Comparison of ENCODE assay signal across 8 cellular contexts in the genomic region with DNA sequence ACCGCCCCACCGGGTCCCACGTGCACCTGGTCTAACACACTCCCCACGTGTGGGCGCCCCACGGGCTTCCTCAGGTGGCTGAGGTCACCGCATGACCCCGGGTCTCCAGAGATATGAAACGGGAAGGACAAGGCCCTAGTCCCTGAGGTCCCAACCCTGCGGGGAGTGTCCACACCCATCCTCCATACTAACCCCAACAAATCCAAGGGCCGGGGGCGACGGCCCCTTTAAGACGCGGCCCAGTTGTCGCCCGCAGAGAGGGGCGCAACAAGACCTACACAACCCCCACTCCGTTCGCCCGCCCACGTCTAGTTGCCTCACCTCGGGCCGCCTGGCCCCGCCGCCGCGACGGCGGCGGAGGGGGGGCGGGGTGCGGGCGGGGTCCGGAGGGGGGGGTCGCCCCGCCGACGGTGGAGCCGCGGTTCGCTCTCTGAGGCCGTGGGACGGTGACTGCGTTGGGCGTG. TPM values are rescaled to one million over a fixed set of nuclear protein-coding genes. Genes with fewer than 3 reads are reported as not detected.
DNase-seq lines count a peak whose midpoint lies in the region; ATAC-seq, FAIRE-seq and TF ChIP-seq lines count a peak whose summit lies in the region.

No MANE protein-coding gene starts in this region.

- peak; percentile 59 for ATAC-seq in GM18909 (IDR thresholded peaks at IDR 0.05; ENCODE audit: poor library complexity, unreplicated experiment)
- peak; percentile 55 for ATAC-seq in HG03175 (IDR thresholded peaks at IDR 0.05; ENCODE audit: unreplicated experiment)

- peak overlapping the region; percentile 87 for H2AFZ ChIP-seq in osteoblast (ENCODE audit: low read length)

- H3K27ac ChIP-seq in osteoblast (ENCODE audit: low read depth, low read length) (peak overlapping the region; percentile 99), thyroid gland (peak overlapping the region; percentile 98 to 100 (median 99))

- H3K4me1 ChIP-seq in osteoblast (ENCODE audit: insufficient read depth, low read length) = peaks cover 10% of the 10 kb centered on the region
- peaks cover 7 to 19% of the 10 kb centered on the region in 2 donors for H3K4me1 ChIP-seq in thyroid gland

- H3K9me3 ChIP-seq in osteoblast (ENCODE audit: low read depth, low read length) = no peaks in the 10 kb centered on the region
- H3K9me3 ChIP-seq in thyroid gland = no peaks in the 10 kb centered on the region

- H3K79me2 ChIP-seq in osteoblast (ENCODE audit: insufficient read depth, low read length) = peaks cover 58% of the 10 kb centered on the region

- DNase-seq in AG09319 (ENCODE audit: extremely low read depth, low read depth) = peak; percentile 24
- DNase-seq in RPMI8226 = peak; percentile 77
- peak; percentile 66 for DNase-seq in activated gamma-delta T cell (lab: John Stamatoyannopoulos, UW)
- DNase-seq in frontal cortex (ENCODE audit: low spot score in 2 of 2) = peak; percentile 28 to 44
- peak; percentile 82 for DNase-seq in osteoblast (ENCODE audit: insufficient read length, low spot score, missing footprints)
- DNase-seq in thyroid gland = peak; percentile 58 to 67

- 0% methylated on average over 6 to 11 of the region's 46 CpGs for WGBS in thyroid gland, 2 donors

- peak overlapping the region; percentile 95 for H3K4me2 ChIP-seq in osteoblast (ENCODE audit: insufficient read depth, low read length)

- TF ChIP-seq CTCF in AG09319 (IDR thresholded peaks at IDR 0.05; ENCODE audit: low read depth, low read length) (no peak), osteoblast (IDR thresholded peaks at IDR 0.05; ENCODE audit: extremely low read depth, low read depth, low read length) (no peak), thyroid gland (IDR thresholded peaks at IDR 0.05) (no peak)

- intact Hi-C loops in thyroid gland (cut with DNase I) = no loop called here

- FAIRE-seq in frontal cortex (lab: Jason Lieb, UNC) = no peak

- no peak for TF ChIP-seq POLR2A in thyroid gland (IDR thresholded peaks at IDR 0.05)

- peak overlapping the region; percentile 100 for H3K4me3 ChIP-seq in osteoblast (ENCODE audit: insufficient read depth, low read length)
- peak overlapping the region; percentile 92 to 96 (median 95) for H3K4me3 ChIP-seq in thyroid gland (replicated peaks in 1 of 3)

- H4K20me1 ChIP-seq in osteoblast (ENCODE audit: insufficient read depth, low read length) = no peaks in the 10 kb centered on the region

- H3K27me3 ChIP-seq in osteoblast (ENCODE audit: insufficient read depth, low read length) (no peaks in the 10 kb centered on the region), thyroid gland (no peaks in the 10 kb centered on the region)

- H3K36me3 ChIP-seq in osteoblast (ENCODE audit: insufficient read depth, low read length) (peaks cover 4% of the 10 kb centered on the region), thyroid gland (no peaks in the 10 kb centered on the region)

RNA-seq across cellular contexts. Expression of a gene that starts 0.4 kb away (rescaled TPM):
- total RNA-seq in frontal cortex (35.5 TPM), osteoblast (23.5 and 28.0 TPM in 2 replicates), thyroid gland (10 to 100 TPM; 23.2 to 42.6 (median 36.4) TPM)

Comparison
In these comparisons a context has a peak if more than half of its experiments do, and no peak if none do; other contexts are left out.
1. Peak in every context shown above with its lines: DNase-seq, ATAC-seq, H3K4me3 ChIP-seq and H3K27ac ChIP-seq.
2. DNase-seq: peak in every context shown above with its lines; median percentile 82 in osteoblast; 77 in RPMI8226; 66 in activated gamma-delta T cell; 62 in thyroid gland; 36 in frontal cortex; 24 in AG09319.